8 cellular contexts compared by ENCODE assay signal in genomic region chr5:139651502-139651862, GRCh38. TPM values are rescaled to one million over a fixed set of nuclear protein-coding genes. Genes with fewer than 3 reads are reported as not detected.
DNase-seq lines count a peak whose midpoint lies in the region; ATAC-seq lines count a peak whose summit lies in the region.

No MANE protein-coding gene starts in this region.

- H3K9ac ChIP-seq in iPS-15b (ENCODE audit: low read depth, low read length), result no peak overlapping the region

- H3K4me3 ChIP-seq in iPS-15b (ENCODE audit: low read depth, low read length), result peak overlapping the region; percentile 75

- no peaks in the 10 kb centered on the region for H3K9me3 Mint-ChIP-seq in T-cell
- H3K9me3 Mint-ChIP-seq in stimulated activated memory B cell treated with anti-CD40 and anti-IgM and Interleukin-4, amounts not matched to agents 10 μg/mL and 1 μg/mL and 100 μg/mL, for 72 hours, result no peaks in the 10 kb centered on the region

- peaks cover 32% of the 10 kb centered on the region for H3K4me1 ChIP-seq in iPS-15b (ENCODE audit: control insufficient read depth, insufficient read depth, low read length)

- H3K4me1 Mint-ChIP-seq in T-cell, result peaks cover 33 to 55% (median 51%) of the 10 kb centered on the region in 3 donors
- H3K4me1 Mint-ChIP-seq in stimulated activated memory B cell treated with anti-CD40 and anti-IgM and Interleukin-4, amounts not matched to agents 10 μg/mL and 1 μg/mL and 100 μg/mL, for 72 hours, result peaks cover 67% of the 10 kb centered on the region

- ATAC-seq in GM21825 (IDR thresholded peaks at IDR 0.05; ENCODE audit: unreplicated experiment) (peak; percentile 0), T-cell (replicated peaks in 1 of 4) (no peak), esophagus mucosa (no peak)
- ATAC-seq in stimulated activated memory B cell treated with anti-CD40 and anti-IgM and Interleukin-4, amounts not matched to agents 10 μg/mL and 1 μg/mL and 100 μg/mL, for 72 hours, result no peak

- peaks cover 31 to 55% of the 10 kb centered on the region in 2 donors for H3K27me3 Mint-ChIP-seq in T-cell
- H3K27me3 Mint-ChIP-seq in stimulated activated memory B cell treated with anti-CD40 and anti-IgM and Interleukin-4, amounts not matched to agents 10 μg/mL and 1 μg/mL and 100 μg/mL, for 72 hours, result no peaks in the 10 kb centered on the region

- H3K36me3 ChIP-seq in iPS-15b (ENCODE audit: control insufficient read depth, insufficient read depth, low read length), result no peaks in the 10 kb centered on the region

- H3K27ac Mint-ChIP-seq in T-cell, result peak overlapping the region in 1 of 2 donors; percentile 46
- H3K27ac Mint-ChIP-seq in stimulated activated memory B cell treated with anti-CD40 and anti-IgM and Interleukin-4, amounts not matched to agents 10 μg/mL and 1 μg/mL and 100 μg/mL, for 72 hours, result peak overlapping the region; percentile 88

- CTCF ChIA-PET in T-cell (lab: Charles Lee), result no interaction called here

- H3K4me3 Mint-ChIP-seq in T-cell, result peak overlapping the region; percentile 13 to 93 (median 59)
- H3K4me3 Mint-ChIP-seq in stimulated activated memory B cell treated with anti-CD40 and anti-IgM and Interleukin-4, amounts not matched to agents 10 μg/mL and 1 μg/mL and 100 μg/mL, for 72 hours, result peak overlapping the region; percentile 92

- H3K36me3 Mint-ChIP-seq in T-cell, result no peaks in the 10 kb centered on the region
- H3K36me3 Mint-ChIP-seq in stimulated activated memory B cell treated with anti-CD40 and anti-IgM and Interleukin-4, amounts not matched to agents 10 μg/mL and 1 μg/mL and 100 μg/mL, for 72 hours, result peaks cover 8% of the 10 kb centered on the region

- no peaks in the 10 kb centered on the region for H3K9me3 ChIP-seq in iPS-15b (ENCODE audit: control insufficient read depth, insufficient read depth, low read length)

- peaks cover 10% of the 10 kb centered on the region for H3K27me3 ChIP-seq in iPS-15b (ENCODE audit: control insufficient read depth, insufficient read depth, low read length)

- POLR2A ChIA-PET in T-cell (lab: Charles Lee), result no interaction called here

- no peak for DNase-seq in T-cell
- no peak for DNase-seq in mucosa of gallbladder (ENCODE audit: low spot score)
- no peak for DNase-seq in activated gamma-delta T cell treated with Interleukin-2 at 50 U/mL for 16 hours
- DNase-seq in NCI-H345 (lab: John Stamatoyannopoulos, UW), result no peak

RNA-seq across cellular contexts. Expression of gene CXXC5, which starts 3.3 kb away (rescaled TPM):
- total RNA-seq in T-cell (1 to 10 TPM; 5.1 to 7.6 (median 6.2) TPM), esophagus mucosa (22.6 TPM), mucosa of gallbladder (71.7 TPM)
